ENCODE assay signal across 9 cellular contexts in the genomic region with DNA sequence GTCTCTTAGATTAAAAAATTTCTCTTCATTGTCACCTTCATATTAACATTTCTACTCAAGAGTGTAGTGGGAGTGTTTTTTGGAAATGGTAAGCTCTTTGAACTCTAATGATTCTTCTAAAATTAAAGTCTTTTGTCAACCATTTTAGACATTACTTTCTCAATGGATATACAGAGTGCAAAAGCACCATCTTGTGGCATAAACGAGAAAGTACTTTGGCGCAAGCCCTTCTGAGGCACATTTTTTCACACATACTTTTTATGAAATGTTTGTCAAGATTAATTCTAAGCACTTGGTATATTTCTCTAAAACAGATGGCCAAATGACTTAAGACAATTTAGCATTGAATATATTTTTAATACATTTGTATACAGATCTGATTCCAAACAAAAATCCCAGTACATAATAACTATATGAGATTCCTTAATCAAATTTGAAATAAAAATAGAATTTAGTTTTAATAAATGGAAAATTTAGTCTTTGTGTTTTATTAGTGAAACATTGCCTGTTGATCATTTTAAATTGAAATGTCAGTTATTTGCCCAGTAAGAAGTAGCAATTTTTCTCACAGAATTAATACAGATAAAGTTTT.
DNase-seq lines count a peak whose midpoint lies in the region; ATAC-seq and TF ChIP-seq lines count a peak whose summit lies in the region.
"Had no signal": no experiment of that assay in that cellular context is flagged by ENCODE, and none has a peak within 500 bp of the region (broad histone marks: within the 10 kb centered on the region; RNA-seq: fewer than 3 reads in every experiment).

No MANE protein-coding gene starts in this region.

- peaks cover 0 to 1% (median 0%) of the 10 kb centered on the region in 4 donors for H3K4me1 Mint-ChIP-seq in CD4-positive, alpha-beta memory T cell
- peaks cover 4% of the 10 kb centered on the region for H3K4me1 Mint-ChIP-seq in activated CD8-positive, alpha-beta T cell treated with anti-CD3 and anti-CD28 coated beads, Interleukin-2, amount 10 ng/mL, durations not matched to agents 7 days and 5 days (ENCODE audit: low read depth)
- no peaks in the 10 kb centered on the region for H3K4me1 Mint-ChIP-seq in stimulated activated naive B cell treated with anti-CD40 and anti-IgM and Interleukin-4, amounts not matched to agents 10 μg/mL and 1 μg/mL and 100 μg/mL, for 72 hours

- H3K27me3 ChIP-seq in CD4-positive, alpha-beta memory T cell (ENCODE audit: insufficient read depth, low read length) = no peaks in the 10 kb centered on the region
- H3K27me3 ChIP-seq in right atrium auricular region = no peaks in the 10 kb centered on the region
- no peaks in the 10 kb centered on the region for H3K27me3 ChIP-seq in effector memory CD4-positive, alpha-beta T cell (replicated peaks; ENCODE audit: control insufficient read depth, insufficient read depth, low read length, poor library complexity, severe bottlenecking)

- H3K27me3 Mint-ChIP-seq in CD4-positive, alpha-beta memory T cell = peaks cover 4 to 9% of the 10 kb centered on the region in 2 donors
- peaks cover 5% of the 10 kb centered on the region for H3K27me3 Mint-ChIP-seq in activated CD8-positive, alpha-beta T cell treated with anti-CD3 and anti-CD28 coated beads, Interleukin-2, amount 10 ng/mL, durations not matched to agents 7 days and 5 days (ENCODE audit: low read depth)
- H3K27me3 Mint-ChIP-seq in stimulated activated naive B cell treated with anti-CD40 and anti-IgM and Interleukin-4, amounts not matched to agents 10 μg/mL and 1 μg/mL and 100 μg/mL, for 72 hours = peaks cover 0 to 5% of the 10 kb centered on the region in 2 donors

- DNase-seq in CD4-positive, alpha-beta memory T cell = peak in 4 of 5 donors; percentile 8 to 25 (median 22)
- DNase-seq in NCI-H2107 treated with DMSO at 0.1 percent for 48 hours (lab: John Stamatoyannopoulos, UW; ENCODE audit: unreplicated experiment) = peak; percentile 4
- peak; percentile 37 for DNase-seq in activated CD8-positive, alpha-beta T cell treated with anti-CD3 and anti-CD28 coated beads, Interleukin-2, amount 10 ng/mL, durations not matched to agents 7 days and 5 days
- DNase-seq in right atrium auricular region (ENCODE audit: low spot score) = no peak
- no peak for DNase-seq in stimulated activated naive B cell treated with anti-CD40 and anti-IgM and Interleukin-4, amounts not matched to agents 10 μg/mL and 1 μg/mL and 100 μg/mL, for 72 hours
- DNase-seq in effector memory CD4-positive, alpha-beta T cell = no peak

- TF ChIP-seq CTCF in right atrium auricular region (IDR thresholded peaks at IDR 0.05) = peak; percentile 39 to 82

- H3K27ac Mint-ChIP-seq in CD4-positive, alpha-beta memory T cell = no peak overlapping the region
- H3K27ac Mint-ChIP-seq in activated CD8-positive, alpha-beta T cell treated with anti-CD3 and anti-CD28 coated beads, Interleukin-2, amount 10 ng/mL, durations not matched to agents 7 days and 5 days = no peak overlapping the region
- H3K27ac Mint-ChIP-seq in stimulated activated naive B cell treated with anti-CD40 and anti-IgM and Interleukin-4, amounts not matched to agents 10 μg/mL and 1 μg/mL and 100 μg/mL, for 72 hours = no peak overlapping the region

- no peaks in the 10 kb centered on the region for H3K36me3 Mint-ChIP-seq in CD4-positive, alpha-beta memory T cell
- H3K36me3 Mint-ChIP-seq in activated CD8-positive, alpha-beta T cell treated with anti-CD3 and anti-CD28 coated beads, Interleukin-2, amount 10 ng/mL, durations not matched to agents 7 days and 5 days (ENCODE audit: low read depth) = no peaks in the 10 kb centered on the region
- no peaks in the 10 kb centered on the region for H3K36me3 Mint-ChIP-seq in stimulated activated naive B cell treated with anti-CD40 and anti-IgM and Interleukin-4, amounts not matched to agents 10 μg/mL and 1 μg/mL and 100 μg/mL, for 72 hours

- H3K36me3 ChIP-seq in CD4-positive, alpha-beta memory T cell (ENCODE audit: insufficient read depth, low read length) = no peaks in the 10 kb centered on the region
- H3K36me3 ChIP-seq in right atrium auricular region = no peaks in the 10 kb centered on the region
- H3K36me3 ChIP-seq in effector memory CD4-positive, alpha-beta T cell (ENCODE audit: control insufficient read depth, insufficient read depth, low read length) = no peaks in the 10 kb centered on the region

- no peaks in the 10 kb centered on the region for H3K9me3 ChIP-seq in CD4-positive, alpha-beta memory T cell (ENCODE audit: control insufficient read depth in 1 of 2, low read length in 2 of 2)
- no peaks in the 10 kb centered on the region for H3K9me3 ChIP-seq in right atrium auricular region
- no peaks in the 10 kb centered on the region for H3K9me3 ChIP-seq in effector memory CD4-positive, alpha-beta T cell (ENCODE audit: control insufficient read depth, low read length)

- CTCF ChIA-PET in CD4-positive, alpha-beta memory T cell (lab: Charles Lee; ENCODE audit: partially characterized antibody) = interaction anchor here (0.8 to 2.2 kb wide), 7 partner anchors 10 to 1821 kb away, joined by 3 to 13 read pairs (median 4); no protein-coding TSS in a partner anchor
- CTCF ChIA-PET in activated CD8-positive, alpha-beta T cell treated with anti-CD3 and anti-CD28 coated beads, Interleukin-2, amount 10 ng/mL, durations not matched to agents 7 days and 5 days (lab: Charles Lee) = interaction anchor here (0.7 to 2.8 kb wide), 9 partner anchors 11 to 1826 kb away, joined by 3 to 18 read pairs (median 4); no protein-coding TSS in a partner anchor

- intact Hi-C loops in CD4-positive, alpha-beta memory T cell (cut with micrococcal nuclease) = no loop called here

- POLR2A ChIA-PET in CD4-positive, alpha-beta memory T cell (lab: Charles Lee; ENCODE audit: partially characterized antibody) = no interaction called here
- POLR2A ChIA-PET in activated CD8-positive, alpha-beta T cell treated with anti-CD3 and anti-CD28 coated beads, Interleukin-2, amount 10 ng/mL, durations not matched to agents 7 days and 5 days (lab: Charles Lee) = no interaction called here

- H3K9me3 Mint-ChIP-seq in CD4-positive, alpha-beta memory T cell = peaks cover 0 to 2% (median 0%) of the 10 kb centered on the region in 8 donors
- no peaks in the 10 kb centered on the region for H3K9me3 Mint-ChIP-seq in activated CD8-positive, alpha-beta T cell treated with anti-CD3 and anti-CD28 coated beads, Interleukin-2, amount 10 ng/mL, durations not matched to agents 7 days and 5 days (ENCODE audit: insufficient read depth)
- H3K9me3 Mint-ChIP-seq in stimulated activated naive B cell treated with anti-CD40 and anti-IgM and Interleukin-4, amounts not matched to agents 10 μg/mL and 1 μg/mL and 100 μg/mL, for 72 hours = no peaks in the 10 kb centered on the region

- no peak overlapping the region for H3K4me3 ChIP-seq in CD4-positive, alpha-beta memory T cell (ENCODE audit: low read length in 2 of 2)
- H3K4me3 ChIP-seq in right atrium auricular region = no peak overlapping the region
- H3K4me3 ChIP-seq in effector memory CD4-positive, alpha-beta T cell (ENCODE audit: insufficient read depth, low read depth, low read length, poor library complexity, severe bottlenecking) = no peak overlapping the region
- H3K4me3 ChIP-seq: skin epidermis had no signal

- no peak overlapping the region for H3K4me3 Mint-ChIP-seq in CD4-positive, alpha-beta memory T cell
- no peak overlapping the region for H3K4me3 Mint-ChIP-seq in activated CD8-positive, alpha-beta T cell treated with anti-CD3 and anti-CD28 coated beads, Interleukin-2, amount 10 ng/mL, durations not matched to agents 7 days and 5 days
- no peak overlapping the region for H3K4me3 Mint-ChIP-seq in stimulated activated naive B cell treated with anti-CD40 and anti-IgM and Interleukin-4, amounts not matched to agents 10 μg/mL and 1 μg/mL and 100 μg/mL, for 72 hours

- ATAC-seq in GM18508 (IDR thresholded peaks at IDR 0.05; ENCODE audit: insufficient read depth, unreplicated experiment) = peak; percentile 56
- ATAC-seq in HG02938 (IDR thresholded peaks at IDR 0.05; ENCODE audit: unreplicated experiment) = peak; percentile 56
- no peak for ATAC-seq in activated CD8-positive, alpha-beta T cell treated with anti-CD3 and anti-CD28 coated beads, Interleukin-2, amount 10 ng/mL, durations not matched to agents 7 days and 5 days
- ATAC-seq in stimulated activated naive B cell treated with anti-CD40 and anti-IgM and Interleukin-4, amounts not matched to agents 10 μg/mL and 1 μg/mL and 100 μg/mL, for 72 hours (replicated peaks) = peak; percentile 57 to 78

- H3K27ac ChIP-seq in CD4-positive, alpha-beta memory T cell (ENCODE audit: low read depth, low read length) = no peak overlapping the region
- no peak overlapping the region for H3K27ac ChIP-seq in right atrium auricular region
- no peak overlapping the region for H3K27ac ChIP-seq in effector memory CD4-positive, alpha-beta T cell (ENCODE audit: insufficient read depth, low read length, poor library complexity, severe bottlenecking)

- no peaks in the 10 kb centered on the region for H3K4me1 ChIP-seq in CD4-positive, alpha-beta memory T cell (ENCODE audit: insufficient read depth, low read length)
- H3K4me1 ChIP-seq in right atrium auricular region = no peaks in the 10 kb centered on the region
- no peaks in the 10 kb centered on the region for H3K4me1 ChIP-seq in effector memory CD4-positive, alpha-beta T cell (ENCODE audit: control insufficient read depth, insufficient read depth, low read length, poor library complexity, severe bottlenecking)

Comparison
In these comparisons a context has a peak if more than half of its experiments do, and no peak if none do; other contexts are left out.
1. DNase-seq: peak in CD4-positive, alpha-beta memory T cell (4 of 5), NCI-H2107 treated with DMSO at 0.1 percent for 48 hours (single experiment) and activated CD8-positive, alpha-beta T cell treated with anti-CD3 and anti-CD28 coated beads, Interleukin-2, amount 10 ng/mL, durations not matched to agents 7 days and 5 days (single experiment); none in right atrium auricular region (single experiment), stimulated activated naive B cell treated with anti-CD40 and anti-IgM and Interleukin-4, amounts not matched to agents 10 μg/mL and 1 μg/mL and 100 μg/mL, for 72 hours (single experiment) and effector memory CD4-positive, alpha-beta T cell (0 of 3).